In the genomic region with DNA sequence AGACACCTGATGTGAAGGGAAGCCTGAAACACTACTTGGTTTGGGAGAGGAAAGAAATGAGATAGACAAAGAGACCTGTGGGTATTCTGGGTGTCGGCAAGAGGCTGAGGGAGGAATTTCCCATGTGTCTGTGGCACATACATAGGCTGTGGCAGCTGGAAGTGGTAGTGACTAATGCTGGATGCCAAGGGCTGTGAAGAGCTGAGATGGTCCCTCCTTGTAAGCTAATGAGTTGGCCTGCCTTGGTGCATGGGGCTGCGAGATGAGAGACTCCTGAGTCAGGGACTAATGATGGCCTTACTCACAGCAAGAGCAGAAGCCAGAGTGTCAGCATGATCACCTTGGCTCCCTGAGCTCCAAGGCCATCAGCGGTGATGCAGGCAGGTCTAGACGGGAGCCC, we compare ENCODE assay signal across 17 cellular contexts.
A peak's percentile ranks its signal among the peaks of the same experiment; 100 is the strongest.
DNase-seq lines count a peak whose midpoint lies in the region; ATAC-seq and TF ChIP-seq lines count a peak whose summit lies in the region.
"Had no signal": no experiment of that assay in that cellular context is flagged by ENCODE, and none has a peak within 500 bp of the region (broad histone marks: within the 10 kb centered on the region; RNA-seq: fewer than 3 reads in every experiment).

No MANE protein-coding gene starts in this region.

- DNase-seq in AG08395 (ENCODE audit: low spot score) (peak; percentile 87), HPDE6-E6E7 (ENCODE audit: extremely low spot score) (peak; percentile 17), hepatic stellate cell (ENCODE audit: low spot score) (peak; percentile 47), SHP77 treated with DMSO at 0.1 percent for 48 hours (lab: John Stamatoyannopoulos, UW) (no peak), body of pancreas (no peak)
- no peak for DNase-seq in activated T-cell treated with anti-CD3 and anti-CD28 coated beads, Interleukin-2, amount 50 U/mL, for 48 hours
- DNase-seq: activated B cell treated with CpG ODN at 0.5 μM for 24 hours, Calu3, dorsolateral prefrontal cortex, NCI-H187 treated with DMSO at 0.1 percent for 48 hours, NCI-H524, pancreas, stomach, uterus had no signal

- no peaks in the 10 kb centered on the region for H3K27me3 ChIP-seq in body of pancreas
- H3K27me3 ChIP-seq: hepatocyte, pancreas, stomach, uterus had no signal

- no peak overlapping the region for H3K27ac ChIP-seq in body of pancreas
- H3K27ac ChIP-seq: dorsolateral prefrontal cortex, hepatocyte, pancreas, stomach, uterus had no signal

- TF ChIP-seq CTCF in body of pancreas (IDR thresholded peaks at IDR 0.05), result no peak

- intact Hi-C loops in body of pancreas (cut with DNase I), result no loop called here

- no peak overlapping the region for H3K4me3 ChIP-seq in body of pancreas
- H3K4me3 ChIP-seq: dorsolateral prefrontal cortex, hepatocyte, pancreas, stomach, uterus had no signal

- no peaks in the 10 kb centered on the region for H3K9me3 ChIP-seq in body of pancreas
- H3K9me3 ChIP-seq: pancreas, stomach, uterus had no signal

- TF ChIP-seq POLR2A in body of pancreas (IDR thresholded peaks at IDR 0.05), result no peak

- ATAC-seq in SK-N-SH treated with all-trans-retinoic acid at 6 μM for 48 hours (peak; percentile 32), HG03025 (IDR thresholded peaks at IDR 0.05; ENCODE audit: low FRiP score, unreplicated experiment) (no peak), body of pancreas (no peak)
- ATAC-seq: pancreas had no signal

- H3K4me1 ChIP-seq in body of pancreas, result peaks cover 28% of the 10 kb centered on the region
- H3K4me1 ChIP-seq: uterus had no signal

- WGBS in body of pancreas, 2 donors, result 78 to 80% methylated on average over 3 to 4 of the region's 4 CpGs

- H3K36me3 ChIP-seq in body of pancreas (replicated peaks in 1 of 2; ENCODE audit: insufficient read depth in 1 of 2, low read depth in 2 of 2), result no peaks in the 10 kb centered on the region
- H3K36me3 ChIP-seq: pancreas, stomach, uterus had no signal

TF ChIP-seq in SK-N-SH treated with all-trans-retinoic acid at 6 μM for 48 hours, 23 proteins besides CTCF, POLR2A, EP300 and RAD21:
- TF ChIP-seq, protein P1, sequence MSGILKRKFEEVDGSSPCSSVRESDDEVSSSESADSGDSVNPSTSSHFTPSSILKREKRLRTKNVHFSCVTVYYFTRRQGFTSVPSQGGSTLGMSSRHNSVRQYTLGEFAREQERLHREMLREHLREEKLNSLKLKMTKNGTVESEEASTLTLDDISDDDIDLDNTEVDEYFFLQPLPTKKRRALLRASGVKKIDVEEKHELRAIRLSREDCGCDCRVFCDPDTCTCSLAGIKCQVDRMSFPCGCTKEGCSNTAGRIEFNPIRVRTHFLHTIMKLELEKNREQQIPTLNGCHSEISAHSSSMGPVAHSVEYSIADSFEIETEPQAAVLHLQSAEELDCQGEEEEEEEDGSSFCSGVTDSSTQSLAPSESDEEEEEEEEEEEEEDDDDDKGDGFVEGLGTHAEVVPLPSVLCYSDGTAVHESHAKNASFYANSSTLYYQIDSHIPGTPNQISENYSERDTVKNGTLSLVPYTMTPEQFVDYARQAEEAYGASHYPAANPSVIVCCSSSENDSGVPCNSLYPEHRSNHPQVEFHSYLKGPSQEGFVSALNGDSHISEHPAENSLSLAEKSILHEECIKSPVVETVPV (CRISPR knock-in tag; IDR thresholded peaks at IDR 0.05), result no peak
- TF ChIP-seq ESRRG (CRISPR knock-in tag; IDR thresholded peaks at IDR 0.05) (no peak), OSR1 (CRISPR knock-in tag; IDR thresholded peaks at IDR 0.05) (no peak), RARB (CRISPR knock-in tag; IDR thresholded peaks at IDR 0.05) (no peak), CSDC2 (CRISPR knock-in tag; IDR thresholded peaks at IDR 0.05) (no peak), ZC3H10 (CRISPR knock-in tag; IDR thresholded peaks at IDR 0.05) (no peak), ZNF70 (CRISPR knock-in tag; IDR thresholded peaks at IDR 0.05) (no peak), ZFP30 (CRISPR knock-in tag; IDR thresholded peaks at IDR 0.05) (no peak), ISL1 (CRISPR knock-in tag; IDR thresholded peaks at IDR 0.05) (no peak), ZFP3 (CRISPR knock-in tag; IDR thresholded peaks at IDR 0.05) (no peak), ARNTL (CRISPR knock-in tag; IDR thresholded peaks at IDR 0.05; ENCODE audit: borderline replicate concordance, low read depth) (no peak), ZNF8 (CRISPR knock-in tag; IDR thresholded peaks at IDR 0.05) (no peak)

Comparison
In these comparisons a context has a peak if more than half of its experiments do, and no peak if none do; other contexts are left out.
1. DNase-seq: peak in AG08395 (single experiment), HPDE6-E6E7 (single experiment) and hepatic stellate cell (single experiment); none in SHP77 treated with DMSO at 0.1 percent for 48 hours (single experiment), activated T-cell treated with anti-CD3 and anti-CD28 coated beads, Interleukin-2, amount 50 U/mL, for 48 hours (0 of 2) and body of pancreas (0 of 4).